Comparison of ENCODE assay signal across 20 cellular contexts in genomic region chr7:11450246-11450645, GRCh38.
"Had no signal": no experiment of that assay in that cellular context is flagged by ENCODE, and none has a peak within 500 bp of the region (broad histone marks: within the 10 kb centered on the region; RNA-seq: fewer than 3 reads in every experiment).

No MANE protein-coding gene starts in this region.

- H3K4me1 Mint-ChIP-seq: activated CD4-positive, alpha-beta T cell treated with anti-CD3 and anti-CD28 coated beads, Interleukin-2, amount 10 ng/mL, durations not matched to agents 7 days and 5 days; immature natural killer cell had no signal

- H3K27ac Mint-ChIP-seq: activated CD4-positive, alpha-beta T cell treated with anti-CD3 and anti-CD28 coated beads, Interleukin-2, amount 10 ng/mL, durations not matched to agents 7 days and 5 days; activated CD8-positive, alpha-beta T cell treated with anti-CD3 and anti-CD28 coated beads, Interleukin-2, amount 10 ng/mL, durations not matched to agents 7 days and 5 days; activated T-cell treated with anti-CD3 and anti-CD28 coated beads, Interleukin-2, amount 50 U/mL, for 24 hours; activated T-helper 2 cell treated with anti-CD3 and anti-CD28 coated beads, Interferon-gamma antibody, Interleukin-2, Interleukin-4, amounts not matched to agents 10 μg/mL and 5 μg/mL and 100 μg/mL, durations not matched to agents 14 hours and 24 hours and 36 hours; immature natural killer cell; natural killer cell treated with Interleukin-12 subunit alpha and Interleukin-12 subunit beta and Interleukin-15 and Interleukin-18, amount 100 ng/mL, for 72 hours had no signal

- H3K4me3 ChIP-seq: ascending aorta, breast epithelium, dorsolateral prefrontal cortex, gastrocnemius medialis, heart right ventricle, tibial artery, uterus had no signal

- H3K4me3 Mint-ChIP-seq: activated CD4-positive, alpha-beta T cell treated with anti-CD3 and anti-CD28 coated beads, Interleukin-2, amount 10 ng/mL, durations not matched to agents 7 days and 5 days; activated CD8-positive, alpha-beta T cell treated with anti-CD3 and anti-CD28 coated beads, Interleukin-2, amount 10 ng/mL, durations not matched to agents 7 days and 5 days; activated T-cell treated with anti-CD3 and anti-CD28 coated beads, Interleukin-2, amount 50 U/mL, for 24 hours; immature natural killer cell; natural killer cell treated with Interleukin-12 subunit alpha and Interleukin-12 subunit beta and Interleukin-15 and Interleukin-18, amount 100 ng/mL, for 72 hours had no signal

- DNase-seq: activated CD4-positive, alpha-beta T cell treated with anti-CD3 and anti-CD28 coated beads, Interleukin-2, amount 10 ng/mL, durations not matched to agents 7 days and 5 days; activated CD8-positive, alpha-beta T cell treated with anti-CD3 and anti-CD28 coated beads, Interleukin-2, amount 10 ng/mL, durations not matched to agents 7 days and 5 days; activated naive CD4-positive, alpha-beta T cell treated with Interleukin-2 at 50 U/mL for 16 hours; activated T-cell treated with anti-CD3 and anti-CD28 coated beads, Interleukin-2, amount 50 U/mL, for 24 hours; dorsolateral prefrontal cortex; gastrocnemius medialis; heart right ventricle; immature natural killer cell; mesendoderm; stimulated activated CD4-positive, alpha-beta T cell treated with anti-CD3 and anti-CD28 coated beads, Interleukin-2, amount 100 ng/mL, for 24 hours; stimulated activated naive CD8-positive, alpha-beta T cell treated with anti-CD3 and anti-CD28 coated beads, Interleukin-15, Interleukin-2, amounts not matched to agents 100 U/mL and 50 U/mL, for 24 hours; substantia nigra; T-helper 1 cell; T1000; tibial artery; uterus had no signal

- H3K27me3 Mint-ChIP-seq: activated CD4-positive, alpha-beta T cell treated with anti-CD3 and anti-CD28 coated beads, Interleukin-2, amount 10 ng/mL, durations not matched to agents 7 days and 5 days; activated T-cell treated with anti-CD3 and anti-CD28 coated beads, Interleukin-2, amount 50 U/mL, for 24 hours; natural killer cell treated with Interleukin-12 subunit alpha and Interleukin-12 subunit beta and Interleukin-15 and Interleukin-18, amount 100 ng/mL, for 72 hours had no signal

- H3K9me3 Mint-ChIP-seq: activated CD4-positive, alpha-beta T cell treated with anti-CD3 and anti-CD28 coated beads, Interleukin-2, amount 10 ng/mL, durations not matched to agents 7 days and 5 days; activated T-cell treated with anti-CD3 and anti-CD28 coated beads, Interleukin-2, amount 50 U/mL, for 24 hours; activated T-helper 2 cell treated with anti-CD3 and anti-CD28 coated beads, Interferon-gamma antibody, Interleukin-2, Interleukin-4, amounts not matched to agents 10 μg/mL and 5 μg/mL and 100 μg/mL, durations not matched to agents 14 hours and 24 hours and 36 hours had no signal

- H3K36me3 Mint-ChIP-seq: immature natural killer cell; natural killer cell treated with Interleukin-12 subunit alpha and Interleukin-12 subunit beta and Interleukin-15 and Interleukin-18, amount 100 ng/mL, for 72 hours had no signal
